8 cellular contexts compared by ENCODE assay signal in the genomic region with DNA sequence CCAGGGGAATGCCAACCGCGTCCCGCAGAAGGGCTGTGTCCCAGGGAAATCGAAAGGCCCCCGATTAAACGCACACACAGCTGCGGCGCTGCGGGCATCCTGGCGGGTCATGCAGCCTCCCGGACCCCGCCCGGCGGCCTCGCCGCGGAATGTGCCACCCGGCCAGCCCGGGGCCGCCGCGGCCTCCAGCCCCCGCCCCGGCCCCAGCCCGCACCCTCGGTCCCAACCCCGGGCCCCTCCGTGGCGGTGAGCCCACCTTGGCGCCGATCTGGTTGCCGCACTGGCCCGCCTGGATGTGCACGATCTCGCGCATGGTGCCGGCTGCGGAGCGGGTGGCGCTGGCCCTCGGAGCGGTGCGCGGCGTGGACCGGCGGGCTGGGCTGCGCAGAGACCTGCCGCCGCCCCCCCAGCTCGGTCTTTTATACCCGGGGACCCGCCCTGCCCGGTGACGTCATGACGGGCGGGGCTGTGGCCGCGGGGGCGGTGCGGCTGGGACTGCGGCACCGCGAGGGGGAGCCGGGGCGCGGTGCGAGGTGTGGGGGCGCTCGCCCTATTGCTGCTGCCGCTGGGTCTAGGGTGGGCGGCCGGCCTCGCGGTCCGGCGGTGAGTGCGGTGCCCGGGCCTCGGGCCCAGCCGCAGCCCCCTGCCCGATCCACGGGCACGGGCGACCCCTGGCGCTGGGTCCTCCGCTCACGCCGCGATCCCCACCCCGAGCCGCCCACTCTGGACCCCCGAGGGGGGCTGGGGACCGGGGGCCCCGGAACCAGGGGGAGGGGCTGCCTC. TPM values are rescaled to one million over a fixed set of nuclear protein-coding genes. Genes with fewer than 3 reads are reported as not detected.
DNase-seq lines count a peak whose midpoint lies in the region; ATAC-seq lines count a peak whose summit lies in the region.

TUBB2A (minus strand) TSS at position 394 of the 783 bp plus-strand sequence; CDS start at position 313, 81 bp downstream.

- peaks cover 6% of the 10 kb centered on the region for H3K79me2 ChIP-seq in ACC112 (ENCODE audit: control insufficient read depth, insufficient read depth, low read length, unreplicated experiment)

- peak within 1 kb of the TSS; percentile 74 for H3K4me3 ChIP-seq in ACC112 (ENCODE audit: low read depth, low read length)

- peaks cover 27% of the 10 kb centered on the region for H3K4me1 Mint-ChIP-seq in activated CD8-positive, alpha-beta T cell treated with anti-CD3 and anti-CD28 coated beads, Interleukin-2, amount 10 ng/mL, durations not matched to agents 7 days and 5 days (ENCODE audit: low read depth)

- no peaks in the 10 kb centered on the region for H3K36me3 Mint-ChIP-seq in activated CD8-positive, alpha-beta T cell treated with anti-CD3 and anti-CD28 coated beads, Interleukin-2, amount 10 ng/mL, durations not matched to agents 7 days and 5 days (ENCODE audit: low read depth)

- H2AFZ ChIP-seq in ACC112 (ENCODE audit: low read length, unreplicated experiment): peak within 1 kb of the TSS; percentile 64

- H3K9me3 Mint-ChIP-seq in activated CD8-positive, alpha-beta T cell treated with anti-CD3 and anti-CD28 coated beads, Interleukin-2, amount 10 ng/mL, durations not matched to agents 7 days and 5 days (ENCODE audit: insufficient read depth): no peaks in the 10 kb centered on the region

- H3K4me1 ChIP-seq in ACC112 (ENCODE audit: control insufficient read depth, insufficient read depth, low read length, unreplicated experiment): peaks cover 7% of the 10 kb centered on the region

- POLR2A ChIA-PET in activated CD8-positive, alpha-beta T cell treated with anti-CD3 and anti-CD28 coated beads, Interleukin-2, amount 10 ng/mL, durations not matched to agents 7 days and 5 days (lab: Charles Lee): interaction anchor here (0.7 kb wide), 2 partner anchors 8 to 168 kb away, joined by 3 to 4 read pairs; no protein-coding TSS in a partner anchor

- peaks cover 36% of the 10 kb centered on the region for H3K27me3 Mint-ChIP-seq in activated CD8-positive, alpha-beta T cell treated with anti-CD3 and anti-CD28 coated beads, Interleukin-2, amount 10 ng/mL, durations not matched to agents 7 days and 5 days (ENCODE audit: low read depth)

- ATAC-seq in GM18519 (IDR thresholded peaks at IDR 0.05; ENCODE audit: low FRiP score, unreplicated experiment) (peak; percentile 58), HG03045 (IDR thresholded peaks at IDR 0.05; ENCODE audit: unreplicated experiment) (peak; percentile 82)
- peak; percentile 85 for ATAC-seq in activated CD8-positive, alpha-beta T cell treated with anti-CD3 and anti-CD28 coated beads, Interleukin-2, amount 10 ng/mL, durations not matched to agents 7 days and 5 days

- peak within 1 kb of the TSS; percentile 82 for H3K4me3 Mint-ChIP-seq in activated CD8-positive, alpha-beta T cell treated with anti-CD3 and anti-CD28 coated beads, Interleukin-2, amount 10 ng/mL, durations not matched to agents 7 days and 5 days

- H3K27ac Mint-ChIP-seq in activated CD8-positive, alpha-beta T cell treated with anti-CD3 and anti-CD28 coated beads, Interleukin-2, amount 10 ng/mL, durations not matched to agents 7 days and 5 days: peak within 1 kb of the TSS; percentile 75

- no peaks in the 10 kb centered on the region for H3K27me3 ChIP-seq in ACC112 (ENCODE audit: insufficient read depth, low read length)

- peak within 1 kb of the TSS; percentile 72; the same call in 1 of the 2 replicates for H3K27ac ChIP-seq in ACC112 (ENCODE audit: low read depth, low read length)

- CTCF ChIA-PET in activated CD8-positive, alpha-beta T cell treated with anti-CD3 and anti-CD28 coated beads, Interleukin-2, amount 10 ng/mL, durations not matched to agents 7 days and 5 days (lab: Charles Lee): interaction anchor here (0.6 to 1.6 kb wide), 7 partner anchors 8 to 94 kb away, joined by 3 to 7 read pairs (median 4); no protein-coding TSS in a partner anchor

- peaks cover 9% of the 10 kb centered on the region for H3K36me3 ChIP-seq in ACC112 (ENCODE audit: insufficient read depth, low read length)

- DNase-seq in NCI-H524 (lab: John Stamatoyannopoulos, UW) (peak; percentile 18 to 72), medulla oblongata (ENCODE audit: extremely low spot score) (peak; percentile 89)
- peak; percentile 83 for DNase-seq in activated CD8-positive, alpha-beta T cell treated with anti-CD3 and anti-CD28 coated beads, Interleukin-2, amount 10 ng/mL, durations not matched to agents 7 days and 5 days
- DNase-seq in effector CD8-positive, alpha-beta T cell (lab: John Stamatoyannopoulos, UW): peak; percentile 82
- peak; percentile 78 for DNase-seq in stimulated activated CD8-positive, alpha-beta memory T cell treated with anti-CD3 and anti-CD28 coated beads, Interleukin-12 subunit alpha, Interleukin-12 subunit beta, amount 100 ng/mL, for 1 hour (ENCODE audit: low read depth)

RNA-seq across cellular contexts. Expression of gene TUBB2A, which starts in this region (rescaled TPM):
- 1 to 10 TPM; 2.7 to 3.5 TPM for total RNA-seq in activated CD8-positive, alpha-beta T cell treated with anti-CD3 and anti-CD28 coated beads, Interleukin-2, amount 10 ng/mL, durations not matched to agents 7 days and 5 days

Comparison
In these comparisons a context has a peak if more than half of its experiments do, and no peak if none do; other contexts are left out.
1. Peak in every context shown above with its lines: DNase-seq, ATAC-seq, H3K4me3 ChIP-seq and H3K27ac ChIP-seq.